23 cellular contexts compared by ENCODE assay signal in the genomic region with DNA sequence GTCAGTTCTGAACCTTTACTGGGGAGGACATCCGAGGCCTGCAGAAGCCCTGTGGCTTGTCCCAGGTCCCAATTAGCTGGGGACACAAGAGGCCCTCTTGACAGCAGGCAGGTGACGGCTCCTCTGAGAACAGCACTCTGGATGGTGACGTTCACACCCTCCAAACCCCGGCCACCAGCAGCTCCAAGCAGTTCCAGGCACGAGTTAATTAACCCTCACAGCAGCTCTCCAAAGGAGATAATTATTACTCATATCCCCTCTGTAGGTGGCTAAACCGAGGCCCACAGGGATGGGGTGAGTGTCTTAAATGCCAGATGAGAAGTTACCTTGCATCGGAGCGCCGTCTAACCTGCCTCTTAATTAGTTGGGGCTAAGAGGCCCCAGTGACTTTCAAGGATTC.
DNase-seq lines count a peak whose midpoint lies in the region; ATAC-seq, FAIRE-seq and TF ChIP-seq lines count a peak whose summit lies in the region.
"Had no signal": no experiment of that assay in that cellular context is flagged by ENCODE, and none has a peak within 500 bp of the region (broad histone marks: within the 10 kb centered on the region; RNA-seq: fewer than 3 reads in every experiment).

No MANE protein-coding gene starts in this region.

- no peak overlapping the region for H3K4ac ChIP-seq in H9 (ENCODE audit: low read depth, low read length)

- no peak overlapping the region for H3T11ph ChIP-seq in H9 (ENCODE audit: low read length)

- no peak overlapping the region for H3K23ac ChIP-seq in H9 (ENCODE audit: insufficient read length, low read depth, low read length)

- peak overlapping the region; percentile 8; the same call in 1 of the 2 replicates for H3K14ac ChIP-seq in H9 (ENCODE audit: insufficient read depth, low read length)

- FAIRE-seq in K562 (lab: Jason Lieb, UNC) (peak; percentile 15), frontal cortex (lab: Jason Lieb, UNC) (no peak)
- FAIRE-seq: GM19239, HepG2 had no signal

- H3K4me3 Mint-ChIP-seq in H9, result no peak overlapping the region
- H3K4me3 Mint-ChIP-seq: CD4-positive, CD25-positive, alpha-beta regulatory T cell had no signal

- POLR2A ChIA-PET in K562 (lab: Yijun Ruan, JAX), result no interaction called here

- DNase-seq in NCI-H146 (lab: John Stamatoyannopoulos, UW) (peak; percentile 18), NCI-H146 treated with DMSO at 0.1 percent for 48 hours (lab: John Stamatoyannopoulos, UW; ENCODE audit: unreplicated experiment) (no peak), H9 (no peak), NCI-H2227 treated with DMSO at 0.1 percent for 48 hours (lab: John Stamatoyannopoulos, UW) (peak; percentile 34), K562 (ENCODE audit: extremely low read depth in 1 of 4, low spot score in 3 of 4) (no peak), frontal cortex (ENCODE audit: low spot score in 2 of 2) (no peak), midbrain (lab: John Stamatoyannopoulos, UW) (no peak)
- DNase-seq: 8988T; Caco-2; CD4-positive, CD25-positive, alpha-beta regulatory T cell; GF-D8; GOT3; KG1; MV-4-11; NCI-H1930; NCI-H446; NCI-H82; PC-9; SIG-M5 had no signal

- no peaks in the 10 kb centered on the region for H3K4me1 ChIP-seq in H9 (ENCODE audit: insufficient read depth, low read length)
- H3K4me1 ChIP-seq in K562 (replicated peaks in 1 of 2; ENCODE audit: control insufficient read depth in 2 of 2, insufficient read depth in 2 of 2, low read length in 2 of 2), result peaks cover 0 to 42% of the 10 kb centered on the region in 2 experiments; a peak in 2 of 5 replicates
- H3K4me1 ChIP-seq: Caco-2 had no signal

- no peak for TF ChIP-seq RAD21 in K562 (CRISPR knock-in tag; conservative IDR thresholded peaks at IDR 0.05 in 1 of 2, IDR thresholded peaks at IDR 0.05 in 1 of 2)

- no peaks in the 10 kb centered on the region for H3K36me3 ChIP-seq in K562 (ENCODE audit: control insufficient read depth, insufficient read depth, low read length)

- no peak overlapping the region for H4K8ac ChIP-seq in H9 (replicated peaks; ENCODE audit: insufficient read length, low read depth, low read length)

- ATAC-seq in K562, result no peak
- ATAC-seq in HG03565 (IDR thresholded peaks at IDR 0.05; ENCODE audit: unreplicated experiment), result no peak
- ATAC-seq: HepG2 had no signal

- BruUV-seq in K562 (replicated peaks; lab: Mats Ljungman, UMichigan), result no TSS peak

- WGBS in H9 (ENCODE audit: extremely low coverage, insufficient read length, low lambda C conversion rate), result no CpG with 5 or more reads among the region's 9 CpGs
- WGBS in K562 (ENCODE audit: insufficient coverage, low coverage, missing lambda C conversion rate), result 57% methylated on average over 9 of the region's 9 CpGs

- no peaks in the 10 kb centered on the region for H3K27me3 Mint-ChIP-seq in H9 (ENCODE audit: low read depth)
- H3K27me3 Mint-ChIP-seq: CD4-positive, CD25-positive, alpha-beta regulatory T cell had no signal

- no peaks in the 10 kb centered on the region for H3K9me1 ChIP-seq in K562 (ENCODE audit: control insufficient read depth, insufficient read depth, low read length)

- H4K20me1 ChIP-seq in H9 (ENCODE audit: control insufficient read depth, insufficient read depth, insufficient read length), result no peaks in the 10 kb centered on the region
- H4K20me1 ChIP-seq in K562 (replicated peaks; ENCODE audit: control insufficient read depth, insufficient read depth, low read length), result peaks cover 20% of the 10 kb centered on the region

- no peak overlapping the region for H4K91ac ChIP-seq in H9 (ENCODE audit: insufficient read length, low read depth, low read length)

- no peak for TF ChIP-seq EP300 in K562 (IDR thresholded peaks at IDR 0.05; ENCODE audit: low read length)

- H3K27me3 ChIP-seq in H9 (ENCODE audit: insufficient read depth, low read length) (no peaks in the 10 kb centered on the region), K562 (ENCODE audit: control insufficient read depth in 2 of 2, insufficient read depth in 2 of 2, low read length in 2 of 2) (no peaks in the 10 kb centered on the region)

- H2AFZ ChIP-seq in H9 (ENCODE audit: low read length) (no peak overlapping the region), K562 (ENCODE audit: low read depth, low read length) (no peak overlapping the region)
- H2AFZ ChIP-seq: PC-9 had no signal

- H3K23me2 ChIP-seq in H9 (ENCODE audit: insufficient read length, low read depth, low read length, poor library complexity, severe bottlenecking), result no peaks in the 10 kb centered on the region

- H3K9me3 Mint-ChIP-seq in H9, result no peaks in the 10 kb centered on the region
- H3K9me3 Mint-ChIP-seq: CD4-positive, CD25-positive, alpha-beta regulatory T cell had no signal

- no peak overlapping the region for H2BK15ac ChIP-seq in H9 (ENCODE audit: low read depth, low read length)

- H3K27ac Mint-ChIP-seq in H9, result no peak overlapping the region
- H3K27ac Mint-ChIP-seq: CD4-positive, CD25-positive, alpha-beta regulatory T cell had no signal

- H4K5ac ChIP-seq in H9 (ENCODE audit: insufficient read length, low read depth, low read length), result no peak overlapping the region

- no peaks in the 10 kb centered on the region for H3K79me1 ChIP-seq in H9 (ENCODE audit: insufficient read depth, low read depth, low read length, poor library complexity, severe bottlenecking)

- no peaks in the 10 kb centered on the region for H3K9me3 ChIP-seq in H9 (ENCODE audit: control insufficient read depth, low read depth, low read length)
- H3K9me3 ChIP-seq in K562 (replicated peaks; ENCODE audit: control insufficient read depth, insufficient read depth, low read depth, low read length), result no peaks in the 10 kb centered on the region
- H3K9me3 ChIP-seq: Caco-2 had no signal

- peaks cover 8 to 24% of the 10 kb centered on the region in 2 experiments for H3K4me1 Mint-ChIP-seq in H9
- H3K4me1 Mint-ChIP-seq: CD4-positive, CD25-positive, alpha-beta regulatory T cell had no signal

- in situ Hi-C loops in K562 (cut with MboI), result no loop called here

- no peak overlapping the region for H3K56ac ChIP-seq in H9 (ENCODE audit: insufficient read length, low read depth, low read length)

- H3K4me2 ChIP-seq in H9 (ENCODE audit: insufficient read depth, insufficient read length, low read length) (no peak overlapping the region), K562 (ENCODE audit: insufficient read depth, low read length) (no peak overlapping the region)
- H3K4me2 ChIP-seq: PC-9 had no signal

- TF ChIP-seq POLR2A in K562 (conservative IDR thresholded peaks at IDR 0.05), result no peak

- H3K79me2 ChIP-seq in H9 (ENCODE audit: insufficient read depth, low read length) (no peaks in the 10 kb centered on the region), K562 (ENCODE audit: control insufficient read depth, insufficient read depth, low read length) (no peaks in the 10 kb centered on the region)

- H3K4me3 ChIP-seq in K562, result no peak overlapping the region
- H3K4me3 ChIP-seq: PC-9 had no signal

- TF ChIP-seq CTCF in H9 (conservative IDR thresholded peaks at IDR 0.05) (no peak), K562 (IDR thresholded peaks at IDR 0.05 in 2 of 3, conservative IDR thresholded peaks at IDR 0.05 in 1 of 3; ENCODE audit: insufficient read depth in 2 of 3, low read depth in 1 of 3, low read length in 3 of 3) (no peak)

- H3K9ac ChIP-seq in H9 (ENCODE audit: extremely low read depth, insufficient read length, low read length) (no peak overlapping the region), K562 (ENCODE audit: insufficient read depth in 1 of 2, low read depth in 2 of 2, low read length in 2 of 2) (peak overlapping the region in 1 of 2 experiments; percentile 60; a peak in 1 of 4 replicates)

- H2BK5ac ChIP-seq in H9 (ENCODE audit: insufficient read length, low read length), result no peak overlapping the region

- no peak overlapping the region for H2BK120ac ChIP-seq in H9 (ENCODE audit: low read depth, low read length, poor library complexity, severe bottlenecking)

- no peak overlapping the region for H2AK5ac ChIP-seq in H9 (ENCODE audit: insufficient read length, low read length)

- CTCF ChIA-PET in K562 (lab: Yijun Ruan, JAX; ENCODE audit: low intra/inter-chr PET ratio), result no interaction called here

- no peak overlapping the region for H2BK20ac ChIP-seq in H9 (ENCODE audit: low read depth, low read length, poor library complexity, severe bottlenecking)

- no peaks in the 10 kb centered on the region for H3K36me3 Mint-ChIP-seq in H9 (ENCODE audit: insufficient read depth in 1 of 3, low read depth in 3 of 3)
- H3K36me3 Mint-ChIP-seq: CD4-positive, CD25-positive, alpha-beta regulatory T cell had no signal

- intact Hi-C loops in K562 (cut with micrococcal nuclease), result no loop called here

- H2BK12ac ChIP-seq in H9 (ENCODE audit: insufficient read length, low read depth, low read length), result no peak overlapping the region

- no peak overlapping the region for H3K27ac ChIP-seq in H9 (ENCODE audit: insufficient read length, low read depth, low read length)
- H3K27ac ChIP-seq in K562 (ENCODE audit: extremely low read depth, low read depth, low read length), result no peak overlapping the region
- H3K27ac ChIP-seq: PC-9, RWPE1 had no signal

- no peak overlapping the region for H3K18ac ChIP-seq in H9 (ENCODE audit: insufficient read length, low read depth, low read length)

TF ChIP-seq in K562, 482 proteins besides CTCF, POLR2A, EP300 and RAD21:
- no peak for TF ChIP-seq ZC3H8 (IDR thresholded peaks at IDR 0.05)
- no peak for TF ChIP-seq SUPT5H (IDR thresholded peaks at IDR 0.05)
- no peak for TF ChIP-seq ZNF197 (CRISPR knock-in tag; IDR thresholded peaks at IDR 0.05; ENCODE audit: low read depth)
- TF ChIP-seq ZNF431 (CRISPR knock-in tag; IDR thresholded peaks at IDR 0.05), result no peak
- TF ChIP-seq, protein P1, sequence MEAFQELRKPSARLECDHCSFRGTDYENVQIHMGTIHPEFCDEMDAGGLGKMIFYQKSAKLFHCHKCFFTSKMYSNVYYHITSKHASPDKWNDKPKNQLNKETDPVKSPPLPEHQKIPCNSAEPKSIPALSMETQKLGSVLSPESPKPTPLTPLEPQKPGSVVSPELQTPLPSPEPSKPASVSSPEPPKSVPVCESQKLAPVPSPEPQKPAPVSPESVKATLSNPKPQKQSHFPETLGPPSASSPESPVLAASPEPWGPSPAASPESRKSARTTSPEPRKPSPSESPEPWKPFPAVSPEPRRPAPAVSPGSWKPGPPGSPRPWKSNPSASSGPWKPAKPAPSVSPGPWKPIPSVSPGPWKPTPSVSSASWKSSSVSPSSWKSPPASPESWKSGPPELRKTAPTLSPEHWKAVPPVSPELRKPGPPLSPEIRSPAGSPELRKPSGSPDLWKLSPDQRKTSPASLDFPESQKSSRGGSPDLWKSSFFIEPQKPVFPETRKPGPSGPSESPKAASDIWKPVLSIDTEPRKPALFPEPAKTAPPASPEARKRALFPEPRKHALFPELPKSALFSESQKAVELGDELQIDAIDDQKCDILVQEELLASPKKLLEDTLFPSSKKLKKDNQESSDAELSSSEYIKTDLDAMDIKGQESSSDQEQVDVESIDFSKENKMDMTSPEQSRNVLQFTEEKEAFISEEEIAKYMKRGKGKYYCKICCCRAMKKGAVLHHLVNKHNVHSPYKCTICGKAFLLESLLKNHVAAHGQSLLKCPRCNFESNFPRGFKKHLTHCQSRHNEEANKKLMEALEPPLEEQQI (IDR thresholded peaks at IDR 0.05), result no peak
- TF ChIP-seq POU5F1 (IDR thresholded peaks at IDR 0.05; ENCODE audit: borderline replicate concordance, low read depth, low read length, partially characterized antibody), result no peak

Comparison
In these comparisons a context has a peak if more than half of its experiments do, and no peak if none do; other contexts are left out.
1. DNase-seq: peak in NCI-H146 (single experiment) and NCI-H2227 treated with DMSO at 0.1 percent for 48 hours (single experiment); none in NCI-H146 treated with DMSO at 0.1 percent for 48 hours (single experiment), H9 (single experiment), K562 (0 of 4), frontal cortex (0 of 2) and midbrain (single experiment).